ENCODE assay signal across 8 cellular contexts in genomic region chr14:94173885-94174621, GRCh38. TPM values are rescaled to one million over a fixed set of nuclear protein-coding genes. Genes with fewer than 3 reads are reported as not detected.
A peak's percentile ranks its signal among the peaks of the same experiment; 100 is the strongest.
DNase-seq lines count a peak whose midpoint lies in the region; ATAC-seq and TF ChIP-seq lines count a peak whose summit lies in the region.

TSS of gene PPP4R4 (plus strand) at chr14:94174322. CDS start at chr14:94174466, 144 bp downstream.

- H3K4me1 ChIP-seq in left ventricle myocardium inferior: peaks cover 24% of the 10 kb centered on the region
- no peaks in the 10 kb centered on the region for H3K4me1 ChIP-seq in prostate gland (replicated peaks)
- peaks cover 7% of the 10 kb centered on the region for H3K4me1 ChIP-seq in upper lobe of right lung

- H3K36me3 ChIP-seq in left ventricle myocardium inferior (no peaks in the 10 kb centered on the region), prostate gland (no peaks in the 10 kb centered on the region), upper lobe of right lung (no peaks in the 10 kb centered on the region)

- intact Hi-C loops in left ventricle myocardium inferior (cut with micrococcal nuclease) (no loop called here), prostate gland (cut with DNase I) (no loop called here), upper lobe of right lung (cut with DNase I) (no loop called here)

- H3K4me3 ChIP-seq in left ventricle myocardium inferior (peak within 1 kb of the TSS; percentile 79), prostate gland (peak within 1 kb of the TSS; percentile 45 to 55), upper lobe of right lung (peak within 1 kb of the TSS; percentile 65)

- TF ChIP-seq POLR2A in prostate gland (IDR thresholded peaks at IDR 0.05): peak; percentile 57

- 0% methylated on average over 52 of the region's 87 CpGs for WGBS in prostate gland

- H3K27me3 ChIP-seq in left ventricle myocardium inferior (ENCODE audit: low read depth) (peaks cover 49% of the 10 kb centered on the region), prostate gland (replicated peaks; ENCODE audit: insufficient read depth) (no peaks in the 10 kb centered on the region), upper lobe of right lung (peaks cover 44% of the 10 kb centered on the region)

- TF ChIP-seq CTCF in left ventricle myocardium inferior (IDR thresholded peaks at IDR 0.05; ENCODE audit: borderline replicate concordance) (no peak), prostate gland (IDR thresholded peaks at IDR 0.05) (no peak), upper lobe of right lung (IDR thresholded peaks at IDR 0.05) (no peak)

- H3K9me3 ChIP-seq in left ventricle myocardium inferior (replicated peaks) (no peaks in the 10 kb centered on the region), prostate gland (no peaks in the 10 kb centered on the region), upper lobe of right lung (no peaks in the 10 kb centered on the region)

- DNase-seq in GM04504 (ENCODE audit: low read depth): peak; percentile 11
- DNase-seq in NCI-H1417 (lab: John Stamatoyannopoulos, UW): peak; percentile 86 to 96 (median 92)
- peak; percentile 80 to 93 (median 81) for DNase-seq in T-helper 1 cell
- DNase-seq in amniotic epithelial cell (ENCODE audit: low read depth): peak; percentile 63
- DNase-seq in left ventricle myocardium inferior: peak; percentile 83
- DNase-seq in prostate gland (ENCODE audit: low spot score): peak; percentile 76
- DNase-seq in upper lobe of right lung: peak; percentile 97

- H3K27ac ChIP-seq in left ventricle myocardium inferior (replicated peaks) (peak within 1 kb of the TSS; percentile 50), prostate gland (peak within 1 kb of the TSS; percentile 15 to 36), upper lobe of right lung (peak within 1 kb of the TSS; percentile 37)

- ATAC-seq in HG02610 (IDR thresholded peaks at IDR 0.05; ENCODE audit: unreplicated experiment): peak; percentile 85
- ATAC-seq in upper lobe of right lung: peak; percentile 96

RNA-seq across cellular contexts. Expression of gene PPP4R4, which starts in this region (rescaled TPM):
- total RNA-seq in left ventricle myocardium inferior (not detected), prostate gland (1 to 10 TPM in 1 of 2 donors, under 1 TPM in 1; 0.32 to 9.5 TPM), upper lobe of right lung (2.2 TPM)

Comparison
In these comparisons a context has a peak if more than half of its experiments do, and no peak if none do; other contexts are left out.
1. Peak in every context shown above with its lines: DNase-seq, ATAC-seq, H3K4me3 ChIP-seq and H3K27ac ChIP-seq.
2. Peak in DNase-seq, H3K4me3 ChIP-seq and H3K27ac ChIP-seq in left ventricle myocardium inferior; RNA of the gene not detected or under 1 TPM.
3. DNase-seq: peak in every context shown above with its lines; median percentile 97 in upper lobe of right lung; 92 in NCI-H1417; 83 in left ventricle myocardium inferior; 81 in T-helper 1 cell; 76 in prostate gland; 63 in amniotic epithelial cell; 11 in GM04504.